1 cellular context compared by ENCODE assay signal in the genomic region with DNA sequence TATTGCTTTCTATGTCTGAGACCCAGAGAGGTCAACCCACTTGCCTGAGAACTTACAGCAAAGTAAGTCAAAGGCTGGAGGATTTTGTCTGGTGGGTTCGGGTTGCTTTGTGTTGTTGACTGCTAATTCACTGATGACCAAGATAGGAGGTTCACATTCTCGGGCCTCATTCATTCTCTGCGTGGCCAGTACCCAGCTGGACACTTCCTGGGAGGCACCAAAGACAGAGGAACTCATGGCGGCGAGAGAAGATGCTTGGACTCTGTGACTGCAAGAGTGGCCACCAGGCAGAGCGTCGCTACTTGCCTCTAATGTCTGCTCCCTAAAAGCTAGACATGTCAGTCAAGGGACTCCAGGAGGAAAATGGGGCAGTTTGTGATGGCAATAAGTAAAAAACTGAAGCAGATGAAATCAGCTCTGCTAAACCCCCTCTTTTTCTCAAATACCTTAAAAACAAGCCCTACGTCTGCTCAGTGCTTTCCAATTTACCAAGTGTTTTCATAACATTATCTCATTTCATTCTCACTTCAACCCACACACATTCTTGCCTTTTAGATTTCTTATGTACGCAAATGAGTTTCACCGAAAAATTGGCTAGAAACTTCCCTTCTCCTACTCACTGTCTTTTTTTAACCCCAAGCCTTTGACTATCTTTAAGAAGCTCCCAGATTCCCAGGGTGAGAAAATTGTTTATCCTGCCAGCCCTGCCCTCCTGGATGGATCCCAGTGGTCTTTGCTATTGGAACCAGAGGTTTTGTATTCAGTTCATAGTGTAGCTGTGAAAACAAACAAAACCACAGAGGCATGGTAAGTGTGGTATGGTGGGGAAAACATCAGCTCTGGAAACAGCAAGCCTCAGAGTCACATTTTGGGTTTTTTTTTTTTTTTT.
A peak's percentile ranks its signal among the peaks of the same experiment; 100 is the strongest.
TF ChIP-seq lines count a peak whose summit lies in the region.

No MANE protein-coding gene starts in this region.

TF ChIP-seq in GM12878, 131 proteins besides CTCF, POLR2A, EP300 and RAD21:
- TF ChIP-seq FOXK2 (IDR thresholded peaks at IDR 0.05) (no peak), MTA2 (IDR thresholded peaks at IDR 0.05; ENCODE audit: low read depth) (peak; percentile 83), EGR1 (IDR thresholded peaks at IDR 0.05; ENCODE audit: borderline replicate concordance in 1 of 2, low read depth in 2 of 2, low read length in 2 of 2) (no peak), LARP7 (IDR thresholded peaks at IDR 0.05) (no peak), IKZF2 (IDR thresholded peaks at IDR 0.05) (peak; percentile 95 to 96), NBN (IDR thresholded peaks at IDR 0.05) (peak; percentile 68; the same call in 1 of the 2 replicates), YY1 (IDR thresholded peaks at IDR 0.05; ENCODE audit: low read depth, low read length) (0 out of 2 replicates have a peak, but pooled peaks have one; percentile 7), CBFB (IDR thresholded peaks at IDR 0.05; ENCODE audit: low read depth) (no peak), SMARCA5 (IDR thresholded peaks at IDR 0.05) (peak; percentile 72; the same call in 1 of the 2 replicates), BMI1 (IDR thresholded peaks at IDR 0.05; ENCODE audit: borderline replicate concordance) (peak; percentile 53; the same call in 1 of the 2 replicates), RELB (IDR thresholded peaks at IDR 0.05; ENCODE audit: low read depth) (peak; percentile 93), BACH1 (IDR thresholded peaks at IDR 0.05; ENCODE audit: borderline replicate concordance) (0 out of 2 replicates have a peak, but pooled peaks have one; percentile 8), NKRF (conservative IDR thresholded peaks at IDR 0.05) (no peak), IKZF1 (conservative IDR thresholded peaks at IDR 0.05) (peak; percentile 90), MEF2A (IDR thresholded peaks at IDR 0.05; ENCODE audit: insufficient read depth, low read depth, low read length) (peak; percentile 57; the same call in 1 of the 2 replicates), FOXM1 (IDR thresholded peaks at IDR 0.05; ENCODE audit: low read depth, low read length) (peak; percentile 63; the same call in 1 of the 2 replicates), CREM (IDR thresholded peaks at IDR 0.05; ENCODE audit: low read depth) (peak; percentile 25; the same call in 1 of the 2 replicates), YBX1 (IDR thresholded peaks at IDR 0.05) (no peak), CREB1 (IDR thresholded peaks at IDR 0.05; ENCODE audit: low read depth) (0 out of 2 replicates have a peak, but pooled peaks have one; percentile 18), RBBP5 (conservative IDR thresholded peaks at IDR 0.05) (no peak), DPF2 (IDR thresholded peaks at IDR 0.05) (peak; percentile 76), PKNOX1 (IDR thresholded peaks at IDR 0.05) (no peak), ZNF274 (IDR thresholded peaks at IDR 0.05; ENCODE audit: insufficient read depth, insufficient read length) (no peak), SKIL (IDR thresholded peaks at IDR 0.05; ENCODE audit: low read depth, poor library complexity, severe bottlenecking) (peak; percentile 55), EED (IDR thresholded peaks at IDR 0.05; ENCODE audit: low read depth) (peak; percentile 52; the same call in 1 of the 2 replicates), JUNB (IDR thresholded peaks at IDR 0.05) (peak; percentile 22; the same call in 1 of the 2 replicates), MLLT1 (IDR thresholded peaks at IDR 0.05) (peak; percentile 77; the same call in 1 of the 2 replicates), NFIC (IDR thresholded peaks at IDR 0.05; ENCODE audit: low read depth, low read length) (peak; percentile 77), RUNX3 (IDR thresholded peaks at IDR 0.05; ENCODE audit: low read length) (peak; percentile 87), SMAD1 (IDR thresholded peaks at IDR 0.05; ENCODE audit: low read depth, partially characterized antibody) (peak; percentile 36), MEF2B (IDR thresholded peaks at IDR 0.05; ENCODE audit: partially characterized antibody, poor library complexity, severe bottlenecking) (peak; percentile 72), ATF7 (IDR thresholded peaks at IDR 0.05; ENCODE audit: low read depth) (peak; percentile 89)
- TF ChIP-seq, protein P1, sequence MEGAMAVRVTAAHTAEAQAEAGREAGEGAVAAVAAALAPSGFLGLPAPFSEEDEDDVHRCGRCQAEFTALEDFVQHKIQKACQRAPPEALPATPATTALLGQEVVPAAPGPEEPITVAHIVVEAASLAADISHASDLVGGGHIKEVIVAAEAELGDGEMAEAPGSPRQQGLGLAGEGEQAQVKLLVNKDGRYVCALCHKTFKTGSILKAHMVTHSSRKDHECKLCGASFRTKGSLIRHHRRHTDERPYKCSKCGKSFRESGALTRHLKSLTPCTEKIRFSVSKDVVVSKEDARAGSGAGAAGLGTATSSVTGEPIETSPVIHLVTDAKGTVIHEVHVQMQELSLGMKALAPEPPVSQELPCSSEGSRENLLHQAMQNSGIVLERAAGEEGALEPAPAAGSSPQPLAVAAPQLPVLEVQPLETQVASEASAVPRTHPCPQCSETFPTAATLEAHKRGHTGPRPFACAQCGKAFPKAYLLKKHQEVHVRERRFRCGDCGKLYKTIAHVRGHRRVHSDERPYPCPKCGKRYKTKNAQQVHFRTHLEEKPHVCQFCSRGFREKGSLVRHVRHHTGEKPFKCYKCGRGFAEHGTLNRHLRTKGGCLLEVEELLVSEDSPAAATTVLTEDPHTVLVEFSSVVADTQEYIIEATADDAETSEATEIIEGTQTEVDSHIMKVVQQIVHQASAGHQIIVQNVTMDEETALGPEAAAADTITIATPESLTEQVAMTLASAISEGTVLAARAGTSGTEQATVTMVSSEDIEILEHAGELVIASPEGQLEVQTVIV (IDR thresholded peaks at IDR 0.05; ENCODE audit: borderline replicate concordance, partially characterized antibody), result no peak
- TF ChIP-seq, protein P2, sequence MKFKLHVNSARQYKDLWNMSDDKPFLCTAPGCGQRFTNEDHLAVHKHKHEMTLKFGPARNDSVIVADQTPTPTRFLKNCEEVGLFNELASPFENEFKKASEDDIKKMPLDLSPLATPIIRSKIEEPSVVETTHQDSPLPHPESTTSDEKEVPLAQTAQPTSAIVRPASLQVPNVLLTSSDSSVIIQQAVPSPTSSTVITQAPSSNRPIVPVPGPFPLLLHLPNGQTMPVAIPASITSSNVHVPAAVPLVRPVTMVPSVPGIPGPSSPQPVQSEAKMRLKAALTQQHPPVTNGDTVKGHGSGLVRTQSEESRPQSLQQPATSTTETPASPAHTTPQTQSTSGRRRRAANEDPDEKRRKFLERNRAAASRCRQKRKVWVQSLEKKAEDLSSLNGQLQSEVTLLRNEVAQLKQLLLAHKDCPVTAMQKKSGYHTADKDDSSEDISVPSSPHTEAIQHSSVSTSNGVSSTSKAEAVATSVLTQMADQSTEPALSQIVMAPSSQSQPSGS (IDR thresholded peaks at IDR 0.05; ENCODE audit: low read length), result peak; percentile 55; the same call in 1 of the 2 replicates
